In the genomic region with DNA sequence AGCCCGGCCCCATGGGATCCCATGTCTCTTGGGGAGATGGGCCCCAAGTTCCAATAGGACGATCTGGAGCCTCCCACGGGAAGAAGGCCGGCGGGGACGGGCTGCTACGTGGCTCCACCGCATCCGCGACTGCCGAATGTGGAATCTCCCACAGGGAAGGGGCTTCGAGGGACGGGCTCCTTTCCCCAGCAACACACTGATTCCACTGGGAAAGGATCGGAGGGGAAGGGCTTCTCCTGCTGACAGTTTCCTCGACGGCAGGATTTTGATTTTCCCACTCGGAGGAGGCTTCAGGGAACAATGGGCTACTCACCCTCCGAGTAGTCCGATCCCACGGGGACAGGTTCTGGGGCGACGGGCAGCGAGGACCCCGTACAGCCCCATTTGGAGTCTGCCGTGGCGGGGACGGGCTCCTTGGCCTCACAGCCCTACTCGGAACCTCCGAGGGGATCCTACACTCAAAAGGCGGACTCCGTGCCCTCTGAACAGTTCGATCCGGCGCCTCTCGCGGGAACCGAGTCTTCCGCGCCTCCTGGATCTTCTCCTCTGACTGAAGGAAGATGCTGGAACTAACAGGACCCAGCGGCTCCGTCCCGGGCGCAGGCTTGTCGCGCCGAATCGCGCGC, we compare ENCODE assay signal across 6 cellular contexts. TPM values are rescaled to one million over a fixed set of nuclear protein-coding genes. Genes with fewer than 3 reads are reported as not detected.
DNase-seq lines count a peak whose midpoint lies in the region; ATAC-seq and TF ChIP-seq lines count a peak whose summit lies in the region.

No MANE protein-coding gene starts in this region.

- no peak for DNase-seq in heart left ventricle
- DNase-seq in cardiac septum (ENCODE audit: low spot score): no peak
- no peak for DNase-seq in right cardiac atrium
- DNase-seq in type B pancreatic cell (ENCODE audit: extremely low spot score, unreplicated experiment): no peak
- DNase-seq in KG1 (lab: John Stamatoyannopoulos, UW): no peak

- H3K9me3 ChIP-seq in heart left ventricle: no peaks in the 10 kb centered on the region
- H3K9me3 ChIP-seq in right cardiac atrium (ENCODE audit: control insufficient read depth, low read length): no peaks in the 10 kb centered on the region

- H3K4me1 ChIP-seq in heart left ventricle: peaks cover 5 to 86% (median 54%) of the 10 kb centered on the region in 12 donors
- H3K4me1 ChIP-seq in right cardiac atrium (ENCODE audit: control insufficient read depth, insufficient read depth, low read length): peaks cover 4% of the 10 kb centered on the region

- ATAC-seq in heart left ventricle (no peak), right cardiac atrium (no peak), HG02763 (IDR thresholded peaks at IDR 0.05; ENCODE audit: unreplicated experiment) (no peak)

- H3K27ac Mint-ChIP-seq in type B pancreatic cell: peak overlapping the region; percentile 61

- TF ChIP-seq CTCF in heart left ventricle (IDR thresholded peaks at IDR 0.05) (no peak), type B pancreatic cell (conservative IDR thresholded peaks at IDR 0.05) (no peak)

- peak overlapping the region; percentile 86 for H3K4me3 Mint-ChIP-seq in type B pancreatic cell

- peaks cover 4% of the 10 kb centered on the region for H3K4me1 Mint-ChIP-seq in type B pancreatic cell (ENCODE audit: unreplicated experiment)

- 10 to 41% (median 19%) methylated on average over 23 to 49 of the region's 49 CpGs for WGBS in heart left ventricle, 4 donors
- WGBS in right cardiac atrium: 16% methylated on average over 49 of the region's 49 CpGs

- H3K27me3 ChIP-seq in heart left ventricle (peaks cover 0 to 28% (median 0%) of the 10 kb centered on the region in 9 donors), right cardiac atrium (ENCODE audit: control insufficient read depth, insufficient read depth) (no peaks in the 10 kb centered on the region)

- peaks cover 52% of the 10 kb centered on the region for H3K27me3 Mint-ChIP-seq in type B pancreatic cell

- intact Hi-C loops in heart left ventricle (cut with DNase I): loop anchor here in 5 of 10 donors (2.0 to 10.0 kb wide), 4 partner anchors 21 to 99 kb away; a partner anchor contains a TSS
- intact Hi-C loops in cardiac septum (cut with DNase I): loop anchor here (2.0 to 5.0 kb wide), 4 partner anchors 25 to 126 kb away; a partner anchor contains a TSS
- intact Hi-C loops in right cardiac atrium (cut with DNase I): loop anchor here in 1 of 4 donors (2.0 kb wide), 1 partner anchor 21 kb away; no protein-coding TSS in a partner anchor

- peak overlapping the region; percentile 84 to 97 (median 93) for H3K27ac ChIP-seq in heart left ventricle
- peak overlapping the region; percentile 93 for H3K27ac ChIP-seq in right cardiac atrium (ENCODE audit: low read length)

- H3K36me3 ChIP-seq in heart left ventricle: peaks cover 0 to 14% (median 0%) of the 10 kb centered on the region in 9 donors

- H3K36me3 Mint-ChIP-seq in type B pancreatic cell: peaks cover 4% of the 10 kb centered on the region

- no peak for TF ChIP-seq POLR2A in heart left ventricle (IDR thresholded peaks at IDR 0.05)

- no peaks in the 10 kb centered on the region for H3K9me3 Mint-ChIP-seq in type B pancreatic cell

- H3K4me3 ChIP-seq in heart left ventricle: peak overlapping the region; percentile 65 to 82 (median 69)
- peak overlapping the region; percentile 57 for H3K4me3 ChIP-seq in right cardiac atrium (ENCODE audit: low read length)

RNA-seq across cellular contexts. Expression of a gene that starts 1.3 kb away (rescaled TPM):
- total RNA-seq in heart left ventricle (10 to 100 TPM; 26.6 to 63.4 (median 38.1) TPM), cardiac septum (34.7 TPM), right cardiac atrium (10 to 100 TPM; 24.8 to 38.5 (median 33.0) TPM), type B pancreatic cell (ENCODE audit: low replicate concordance) (0.69 and 1.3 TPM in 2 replicates)
- polyA plus RNA-seq in heart left ventricle (10 to 100 TPM; 18.9 to 34.3 TPM), right cardiac atrium (22.2 TPM)

RNA-seq across cellular contexts. Expression of a gene that starts 3.9 kb away (rescaled TPM):
- 1 to 10 TPM in 3 of 9 donors, under 1 TPM in 4, not detected in 2; 0.31 to 5.2 (median 0.97) TPM for total RNA-seq in heart left ventricle
- polyA plus RNA-seq in heart left ventricle: under 1 TPM; 0.33 to 0.72 TPM
- total RNA-seq in cardiac septum: 0.51 TPM
- total RNA-seq in right cardiac atrium: 1 to 10 TPM in 2 of 4 donors, under 1 TPM in 2; 0.70 to 1.8 (median 1.1) TPM
- 0.38 TPM for polyA plus RNA-seq in right cardiac atrium
- 0.22 TPM in 1 of 2 replicates, not detected in the other for total RNA-seq in type B pancreatic cell (ENCODE audit: low replicate concordance)

RNA-seq across cellular contexts. Expression of a gene that starts 10.3 kb away (rescaled TPM):
- total RNA-seq in heart left ventricle (10 to 100 TPM; 10.7 to 25.9 (median 16.0) TPM), cardiac septum (12.4 TPM), right cardiac atrium (10 to 100 TPM in 3 of 4 donors, 1 to 10 TPM in 1; 9.8 to 25.4 (median 14.4) TPM), type B pancreatic cell (ENCODE audit: low replicate concordance) (4.9 and 7.1 TPM in 2 replicates)
- polyA plus RNA-seq in heart left ventricle (10 to 100 TPM; 12.6 to 37.8 TPM), right cardiac atrium (34.6 TPM)

RNA-seq across cellular contexts. Expression of a gene that starts 10.5 kb away (rescaled TPM):
- total RNA-seq in heart left ventricle: not detected
- polyA plus RNA-seq in heart left ventricle: not detected
- total RNA-seq in cardiac septum: not detected
- not detected for total RNA-seq in right cardiac atrium
- 0.18 TPM for polyA plus RNA-seq in right cardiac atrium
- 1.6 and 2.1 TPM in 2 replicates for total RNA-seq in type B pancreatic cell (ENCODE audit: low replicate concordance)

RNA-seq across cellular contexts. Expression of a gene that starts 45.7 kb away (rescaled TPM):
- 10 to 100 TPM in 5 of 9 donors, 1 to 10 TPM in 4; 4.8 to 17.8 (median 14.2) TPM for total RNA-seq in heart left ventricle
- 1 to 10 TPM; 4.0 to 4.7 TPM for polyA plus RNA-seq in heart left ventricle
- 20.3 TPM for total RNA-seq in cardiac septum
- 10 to 100 TPM; 14.0 to 24.9 (median 15.2) TPM for total RNA-seq in right cardiac atrium
- 5.6 TPM for polyA plus RNA-seq in right cardiac atrium
- total RNA-seq in type B pancreatic cell (ENCODE audit: low replicate concordance): 9.4 and 25.8 TPM in 2 replicates

Comparison
In these comparisons a context has a peak if more than half of its experiments do, and no peak if none do; other contexts are left out.
1. RNA of a gene that starts 1.3 kb away (total RNA-seq): 26.6 to 63.4 TPM in heart left ventricle, 24.8 to 38.5 TPM in right cardiac atrium and 34.7 TPM in cardiac septum (single experiment); 0.69 to 1.3 TPM in type B pancreatic cell; every median in the first group is over 10 times any median in the second.